Comparison of ENCODE assay signal across 26 cellular contexts in the genomic region with DNA sequence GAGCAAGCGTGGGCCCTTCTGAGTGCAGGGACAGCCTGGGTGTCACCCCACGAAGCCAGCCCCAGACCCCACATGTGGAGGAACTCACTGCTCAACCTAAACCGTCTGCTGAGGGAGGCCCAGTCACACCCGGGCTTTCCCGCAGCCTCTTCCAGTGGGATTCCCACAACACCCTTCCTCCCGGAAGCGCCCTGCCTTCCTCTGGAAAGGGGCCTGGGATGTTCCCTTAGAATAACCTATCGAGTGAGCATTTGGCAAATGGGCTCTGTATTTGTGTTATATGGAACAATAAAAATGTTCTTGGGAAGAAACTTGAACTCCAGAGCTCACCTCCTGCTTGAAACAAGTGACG.
"Had no signal": no experiment of that assay in that cellular context is flagged by ENCODE, and none has a peak within 500 bp of the region (broad histone marks: within the 10 kb centered on the region; RNA-seq: fewer than 3 reads in every experiment).

No MANE protein-coding gene starts in this region.

- H3K4me3 Mint-ChIP-seq: activated CD4-positive, alpha-beta memory T cell treated with anti-CD3 and anti-CD28 coated beads for 36 hours; activated CD4-positive, alpha-beta T cell treated with anti-CD3 and anti-CD28 coated beads, Interleukin-2, amount 10 ng/mL, durations not matched to agents 24 days and 14 days; activated naive CD4-positive, alpha-beta T cell treated with anti-CD3 and anti-CD28 coated beads, Interleukin-2, amount 10 ng/mL, durations not matched to agents 7 days and 5 days; activated T-cell treated with anti-CD3 and anti-CD28 coated beads, Interleukin-2, amount 50 U/mL, for 72 hours; effector memory CD8-positive, alpha-beta T cell; stimulated activated memory B cell treated with anti-CD40 and anti-IgM and Interleukin-4, amounts not matched to agents 10 μg/mL and 1 μg/mL and 100 μg/mL, for 72 hours; stimulated activated naive CD8-positive, alpha-beta T cell treated with anti-CD3 and anti-CD28 coated beads, Interleukin-15, amount 100 ng/mL, for 72 hours; T-helper 2 cell treated with Interferon-gamma antibody and Interleukin-4, amounts not matched to agents 5 μg/mL and 100 μg/mL, for 36 hours had no signal

- ATAC-seq: activated CD4-positive, CD25-positive, alpha-beta regulatory T cell treated with anti-CD3 and anti-CD28 coated beads, Interleukin-2, amount 50 U/mL, for 24 hours; activated T-cell treated with anti-CD3 and anti-CD28 coated beads, Interleukin-2, amount 50 U/mL, for 72 hours; effector memory CD8-positive, alpha-beta T cell; gastrocnemius medialis; left colon; naive thymus-derived CD8-positive, alpha-beta T cell; right lobe of liver; stimulated activated memory B cell treated with anti-CD40 and anti-IgM and Interleukin-4, amounts not matched to agents 10 μg/mL and 1 μg/mL and 100 μg/mL, for 72 hours; stimulated activated naive CD8-positive, alpha-beta T cell treated with anti-CD3 and anti-CD28 coated beads, Interleukin-15, amount 100 ng/mL, for 72 hours; T-cell had no signal

- H3K27me3 Mint-ChIP-seq: activated CD4-positive, alpha-beta memory T cell treated with anti-CD3 and anti-CD28 coated beads for 36 hours; activated CD4-positive, alpha-beta T cell treated with anti-CD3 and anti-CD28 coated beads, Interleukin-2, amount 10 ng/mL, durations not matched to agents 24 days and 14 days; activated naive CD4-positive, alpha-beta T cell treated with anti-CD3 and anti-CD28 coated beads, Interleukin-2, amount 10 ng/mL, durations not matched to agents 7 days and 5 days; effector memory CD8-positive, alpha-beta T cell; naive thymus-derived CD8-positive, alpha-beta T cell; stimulated activated memory B cell treated with anti-CD40 and anti-IgM and Interleukin-4, amounts not matched to agents 10 μg/mL and 1 μg/mL and 100 μg/mL, for 72 hours; stimulated activated naive CD8-positive, alpha-beta T cell treated with anti-CD3 and anti-CD28 coated beads, Interleukin-15, amount 100 ng/mL, for 72 hours; T-cell had no signal

- H3K9me3 ChIP-seq: gastrocnemius medialis, right lobe of liver, thyroid gland had no signal

- H3K27ac ChIP-seq: gastrocnemius medialis, hepatocyte, right lobe of liver, thyroid gland had no signal

- DNase-seq: activated CD4-positive, alpha-beta memory T cell treated with anti-CD3 and anti-CD28 coated beads for 36 hours; activated CD4-positive, alpha-beta T cell treated with anti-CD3 and anti-CD28 coated beads, Interleukin-2, amount 10 ng/mL, durations not matched to agents 24 days and 14 days; activated naive CD4-positive, alpha-beta T cell treated with anti-CD3 and anti-CD28 coated beads, Interleukin-2, amount 10 ng/mL, durations not matched to agents 7 days and 5 days; activated T-cell treated with anti-CD3 and anti-CD28 coated beads, Interleukin-2, amount 50 U/mL, for 72 hours; cerebellar nuclear complex; cortex of kidney; effector memory CD8-positive, alpha-beta T cell; erythroblast; gastrocnemius medialis; glutamatergic neuron; kidney; left colon; midbrain; naive thymus-derived CD8-positive, alpha-beta T cell; right lobe of liver; SHP77; stimulated activated CD4-positive, alpha-beta T cell treated with anti-CD3 and anti-CD28 coated beads, Interleukin-12 subunit alpha, Interleukin-12 subunit beta, amount 100 ng/mL, for 4 hours; stimulated activated CD4-positive, alpha-beta T cell treated with anti-CD3 and anti-CD28 coated beads, Interleukin-4, amount 100 ng/mL, for 24 hours; stimulated activated naive CD8-positive, alpha-beta T cell treated with anti-CD3 and anti-CD28 coated beads, Interleukin-15, amount 100 ng/mL, for 72 hours; substantia nigra; T-cell; thyroid gland had no signal

- H3K36me3 Mint-ChIP-seq: activated CD4-positive, alpha-beta memory T cell treated with anti-CD3 and anti-CD28 coated beads for 36 hours; activated naive CD4-positive, alpha-beta T cell treated with anti-CD3 and anti-CD28 coated beads, Interleukin-2, amount 10 ng/mL, durations not matched to agents 7 days and 5 days; naive thymus-derived CD8-positive, alpha-beta T cell; stimulated activated memory B cell treated with anti-CD40 and anti-IgM and Interleukin-4, amounts not matched to agents 10 μg/mL and 1 μg/mL and 100 μg/mL, for 72 hours; T-cell had no signal

- H3K9me3 Mint-ChIP-seq: activated CD4-positive, alpha-beta memory T cell treated with anti-CD3 and anti-CD28 coated beads for 36 hours; activated naive CD4-positive, alpha-beta T cell treated with anti-CD3 and anti-CD28 coated beads, Interleukin-2, amount 10 ng/mL, durations not matched to agents 7 days and 5 days; effector memory CD8-positive, alpha-beta T cell; naive thymus-derived CD8-positive, alpha-beta T cell; T-helper 2 cell treated with Interferon-gamma antibody and Interleukin-4, amounts not matched to agents 5 μg/mL and 100 μg/mL, for 36 hours had no signal

- H3K27ac Mint-ChIP-seq: activated T-cell treated with anti-CD3 and anti-CD28 coated beads, Interleukin-2, amount 50 U/mL, for 72 hours had no signal

- H3K27me3 ChIP-seq: gastrocnemius medialis, hepatocyte, right lobe of liver, thyroid gland had no signal
